Comparison of ENCODE assay signal across 1 cellular context in genomic region chr2:178928077-178928476, GRCh38.
TF ChIP-seq lines count a peak whose summit lies in the region.

No MANE protein-coding gene starts in this region.

TF ChIP-seq in GM23338, 12 proteins besides CTCF, POLR2A, EP300 and RAD21 (continued from another document):
- TF ChIP-seq ZNF462 (CRISPR knock-in tag; IDR thresholded peaks at IDR 0.05) (no peak), JUNB (IDR thresholded peaks at IDR 0.05; ENCODE audit: unreplicated experiment) (no peak), REST (IDR thresholded peaks at IDR 0.05; ENCODE audit: unreplicated experiment) (no peak), POLR2AphosphoS5 (IDR thresholded peaks at IDR 0.05; ENCODE audit: low read depth) (no peak), EZH2phosphoT487 (IDR thresholded peaks at IDR 0.05; ENCODE audit: unreplicated experiment) (no peak), ETS1 (IDR thresholded peaks at IDR 0.05) (no peak), STAT1 (IDR thresholded peaks at IDR 0.05; ENCODE audit: unreplicated experiment) (no peak), NANOG (IDR thresholded peaks at IDR 0.05; ENCODE audit: borderline replicate concordance) (no peak), CREB1 (CRISPR knock-in tag; IDR thresholded peaks at IDR 0.05; ENCODE audit: low read depth) (no peak), EZH2 (IDR thresholded peaks at IDR 0.05; ENCODE audit: low read depth, unreplicated experiment) (no peak)
